In genomic region chr7:92417913-92418312, GRCh38 we compare ENCODE assay signal across 1 cellular context.
TF ChIP-seq lines count a peak whose summit lies in the region.

No MANE protein-coding gene starts in this region.

TF ChIP-seq in HepG2, 621 proteins besides CTCF, POLR2A, EP300 and RAD21:
- no peak for TF ChIP-seq SOX13 (IDR thresholded peaks at IDR 0.05)
- no peak for TF ChIP-seq SOX13 (CRISPR knock-in tag; conservative IDR thresholded peaks at IDR 0.05 in 1 of 2, IDR thresholded peaks at IDR 0.05 in 1 of 2)
- TF ChIP-seq STAG1 (CRISPR knock-in tag; IDR thresholded peaks at IDR 0.05), result peak; percentile 24; the same call in 1 of the 2 replicates
